18 cellular contexts compared by ENCODE assay signal in genomic region chr16:56310685-56311084, GRCh38.
DNase-seq lines count a peak whose midpoint lies in the region; ATAC-seq lines count a peak whose summit lies in the region.
"Had no signal": no experiment of that assay in that cellular context is flagged by ENCODE, and none has a peak within 500 bp of the region (broad histone marks: within the 10 kb centered on the region; RNA-seq: fewer than 3 reads in every experiment).

No MANE protein-coding gene starts in this region.

- no peaks in the 10 kb centered on the region for H3K9me3 Mint-ChIP-seq in activated naive CD4-positive, alpha-beta T cell treated with anti-CD3 and anti-CD28 coated beads for 36 hours
- no peaks in the 10 kb centered on the region for H3K9me3 Mint-ChIP-seq in activated T-helper 17 cell treated with anti-CD3 and anti-CD28 coated beads, Interleukin-2, amount 50 U/mL, for 72 hours
- H3K9me3 Mint-ChIP-seq: CD4-positive, CD25-positive, alpha-beta regulatory T cell had no signal

- H3K4me3 Mint-ChIP-seq in activated naive CD4-positive, alpha-beta T cell treated with anti-CD3 and anti-CD28 coated beads for 36 hours = no peak overlapping the region
- H3K4me3 Mint-ChIP-seq in activated T-helper 17 cell treated with anti-CD3 and anti-CD28 coated beads, Interleukin-2, amount 50 U/mL, for 72 hours = no peak overlapping the region
- H3K4me3 Mint-ChIP-seq: CD4-positive, CD25-positive, alpha-beta regulatory T cell; IgD-negative memory B cell had no signal

- intact Hi-C loops in activated naive CD4-positive, alpha-beta T cell treated with anti-CD3 and anti-CD28 coated beads for 36 hours (cut with micrococcal nuclease) = no loop called here

- CTCF ChIA-PET in activated naive CD4-positive, alpha-beta T cell treated with anti-CD3 and anti-CD28 coated beads for 36 hours (lab: Charles Lee) = no interaction called here

- H3K4me1 Mint-ChIP-seq in activated naive CD4-positive, alpha-beta T cell treated with anti-CD3 and anti-CD28 coated beads for 36 hours (ENCODE audit: low read depth) = no peaks in the 10 kb centered on the region
- peaks cover 5% of the 10 kb centered on the region for H3K4me1 Mint-ChIP-seq in activated T-helper 17 cell treated with anti-CD3 and anti-CD28 coated beads, Interleukin-2, amount 50 U/mL, for 72 hours
- H3K4me1 Mint-ChIP-seq: CD4-positive, CD25-positive, alpha-beta regulatory T cell; IgD-negative memory B cell had no signal

- no peaks in the 10 kb centered on the region for H3K27me3 Mint-ChIP-seq in activated naive CD4-positive, alpha-beta T cell treated with anti-CD3 and anti-CD28 coated beads for 36 hours (ENCODE audit: low read depth)
- H3K27me3 Mint-ChIP-seq in activated T-helper 17 cell treated with anti-CD3 and anti-CD28 coated beads, Interleukin-2, amount 50 U/mL, for 72 hours = no peaks in the 10 kb centered on the region

- no peaks in the 10 kb centered on the region for H3K36me3 Mint-ChIP-seq in activated naive CD4-positive, alpha-beta T cell treated with anti-CD3 and anti-CD28 coated beads for 36 hours (ENCODE audit: low read depth)
- no peaks in the 10 kb centered on the region for H3K36me3 Mint-ChIP-seq in activated T-helper 17 cell treated with anti-CD3 and anti-CD28 coated beads, Interleukin-2, amount 50 U/mL, for 72 hours (ENCODE audit: low read depth)
- H3K36me3 Mint-ChIP-seq: CD4-positive, CD25-positive, alpha-beta regulatory T cell; IgD-negative memory B cell had no signal

- H3K27ac Mint-ChIP-seq in activated naive CD4-positive, alpha-beta T cell treated with anti-CD3 and anti-CD28 coated beads for 36 hours = no peak overlapping the region
- no peak overlapping the region for H3K27ac Mint-ChIP-seq in activated T-helper 17 cell treated with anti-CD3 and anti-CD28 coated beads, Interleukin-2, amount 50 U/mL, for 72 hours
- H3K27ac Mint-ChIP-seq: CD4-positive, CD25-positive, alpha-beta regulatory T cell; IgD-negative memory B cell had no signal

- peak; percentile 5 for DNase-seq in activated naive CD4-positive, alpha-beta T cell treated with Interleukin-2 at 50 U/mL for 16 hours
- no peak for DNase-seq in activated naive CD4-positive, alpha-beta T cell treated with anti-CD3 and anti-CD28 coated beads for 36 hours
- DNase-seq in kidney tubule cell (ENCODE audit: low spot score) (peak; percentile 88), NCI-H82 treated with DMSO at 0.1 percent for 48 hours (lab: John Stamatoyannopoulos, UW; ENCODE audit: unreplicated experiment) (no peak), NCI-H526 (lab: John Stamatoyannopoulos, UW) (no peak)
- DNase-seq: Caco-2; GDM1; GM23248; NCI-H1694; NCI-H2227 treated with DMSO at 0.1 percent for 48 hours; NK-92 treated with Interleukin-12 subunit alpha and Interleukin-12 subunit beta, amount 100 ng/mL, for 24 hours; RPMI8226; SIG-M5 had no signal

- H3K27ac ChIP-seq in temporal lobe (ENCODE audit: low read depth, low read length) = peak overlapping the region; percentile 79
- H3K27ac ChIP-seq: GM23248, HL-60 had no signal

- peak; percentile 71 for ATAC-seq in activated T-helper 17 cell treated with anti-CD3 and anti-CD28 coated beads, Interleukin-2, amount 50 U/mL, for 72 hours (replicated peaks)

Comparison
In these comparisons a context has a peak if more than half of its experiments do, and no peak if none do; other contexts are left out.
1. DNase-seq: peak in activated naive CD4-positive, alpha-beta T cell treated with Interleukin-2 at 50 U/mL for 16 hours (single experiment) and kidney tubule cell (single experiment); none in activated naive CD4-positive, alpha-beta T cell treated with anti-CD3 and anti-CD28 coated beads for 36 hours (single experiment), NCI-H82 treated with DMSO at 0.1 percent for 48 hours (single experiment) and NCI-H526 (0 of 2).